Comparison of ENCODE assay signal across 8 cellular contexts in genomic region chr6:75934643-75935472, GRCh38.
DNase-seq lines count a peak whose midpoint lies in the region; ATAC-seq and TF ChIP-seq lines count a peak whose summit lies in the region.

No MANE protein-coding gene starts in this region.

- no peaks in the 10 kb centered on the region for H3K9me3 Mint-ChIP-seq in activated T-cell treated with anti-CD3 and anti-CD28 coated beads, Interleukin-2, amount 50 U/mL, for 24 hours

- H3K4me1 ChIP-seq in gastroesophageal sphincter (peaks cover 0 to 11% (median 0%) of the 10 kb centered on the region in 3 donors), neuron (ENCODE audit: insufficient read depth, low read length) (peaks cover 43% of the 10 kb centered on the region)

- peaks cover 36% of the 10 kb centered on the region for H3K27me3 Mint-ChIP-seq in activated T-cell treated with anti-CD3 and anti-CD28 coated beads, Interleukin-2, amount 50 U/mL, for 24 hours

- H3K4me3 ChIP-seq in gastroesophageal sphincter (peak overlapping the region in 1 of 2 donors; percentile 42), neuron (ENCODE audit: low read length) (peak overlapping the region; percentile 46)

- no peak for TF ChIP-seq EP300 in gastroesophageal sphincter (IDR thresholded peaks at IDR 0.05)

- WGBS in gastroesophageal sphincter (ENCODE audit: low coverage in 1 of 2), 2 donors = 3% methylated on average over 6 to 21 of the region's 32 CpGs

- TF ChIP-seq POLR2A in gastroesophageal sphincter (IDR thresholded peaks at IDR 0.05) = no peak

- peak overlapping the region; percentile 55 for H2AFZ ChIP-seq in neuron (ENCODE audit: low read depth, low read length)

- no peak overlapping the region for H3K27ac ChIP-seq in gastroesophageal sphincter

- TF ChIP-seq CTCF in gastroesophageal sphincter (IDR thresholded peaks at IDR 0.05) = peak; percentile 36 to 80 (median 50)

- H3K9me3 ChIP-seq in gastroesophageal sphincter (no peaks in the 10 kb centered on the region), neuron (ENCODE audit: low read length) (no peaks in the 10 kb centered on the region)

- H3K27ac Mint-ChIP-seq in activated T-cell treated with anti-CD3 and anti-CD28 coated beads, Interleukin-2, amount 50 U/mL, for 24 hours = no peak overlapping the region

- peaks cover 6% of the 10 kb centered on the region for H3K4me1 Mint-ChIP-seq in activated T-cell treated with anti-CD3 and anti-CD28 coated beads, Interleukin-2, amount 50 U/mL, for 24 hours (ENCODE audit: low read depth)

- H3K36me3 ChIP-seq in gastroesophageal sphincter (no peaks in the 10 kb centered on the region), neuron (ENCODE audit: insufficient read depth, low read length) (no peaks in the 10 kb centered on the region)

- no peaks in the 10 kb centered on the region for H3K36me3 Mint-ChIP-seq in activated T-cell treated with anti-CD3 and anti-CD28 coated beads, Interleukin-2, amount 50 U/mL, for 24 hours (ENCODE audit: low read depth)

- peak overlapping the region; percentile 46 for H3K4me3 Mint-ChIP-seq in activated T-cell treated with anti-CD3 and anti-CD28 coated beads, Interleukin-2, amount 50 U/mL, for 24 hours

- ATAC-seq in GM19438 (IDR thresholded peaks at IDR 0.05; ENCODE audit: low read depth, unreplicated experiment) = peak; percentile 72
- peak; percentile 84 for ATAC-seq in HG03460 (IDR thresholded peaks at IDR 0.05; ENCODE audit: unreplicated experiment)
- ATAC-seq in gastroesophageal sphincter = peak; percentile 55
- ATAC-seq in GM19324 (IDR thresholded peaks at IDR 0.05; ENCODE audit: low FRiP score, unreplicated experiment) = no peak

- peak; percentile 71 for DNase-seq in DMS153 (lab: John Stamatoyannopoulos, UW)
- peak; percentile 55 for DNase-seq in NCI-H524 treated with DMSO at 0.1 percent for 48 hours (lab: John Stamatoyannopoulos, UW)
- peak; percentile 35 for DNase-seq in activated T-cell treated with anti-CD3 and anti-CD28 coated beads, Interleukin-2, amount 50 U/mL, for 24 hours

- H3K27me3 ChIP-seq in gastroesophageal sphincter (no peaks in the 10 kb centered on the region), neuron (ENCODE audit: insufficient read depth, low read length) (no peaks in the 10 kb centered on the region)
